In the genomic region with DNA sequence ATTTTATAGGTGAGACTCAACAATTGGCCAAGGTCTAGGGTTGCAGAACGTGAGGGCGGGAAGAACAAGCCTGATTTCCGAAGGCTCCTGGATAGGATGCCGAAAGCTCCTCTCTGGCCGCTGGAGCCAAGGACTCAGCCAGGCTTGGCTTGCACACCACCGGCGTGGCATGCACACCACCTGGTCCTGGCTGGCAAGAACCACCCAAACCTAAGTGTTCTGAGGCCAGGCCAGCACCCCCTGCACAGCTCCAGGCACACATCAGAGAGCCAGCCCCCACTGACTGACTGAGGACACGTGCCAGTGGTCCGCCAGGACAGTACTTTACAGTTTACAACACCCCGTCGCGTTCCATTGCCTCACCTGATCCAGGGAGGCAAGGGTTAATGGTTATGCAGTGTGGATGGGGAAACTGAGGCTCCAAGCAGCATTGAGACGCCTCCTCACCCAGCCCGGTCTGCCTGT, we compare ENCODE assay signal across 9 cellular contexts. TPM values are rescaled to one million over a fixed set of nuclear protein-coding genes. Genes with fewer than 3 reads are reported as not detected.
DNase-seq lines count a peak whose midpoint lies in the region; ATAC-seq and TF ChIP-seq lines count a peak whose summit lies in the region.
"Had no signal": no experiment of that assay in that cellular context is flagged by ENCODE, and none has a peak within 500 bp of the region (broad histone marks: within the 10 kb centered on the region; RNA-seq: fewer than 3 reads in every experiment).

No MANE protein-coding gene starts in this region.

- H2AFZ ChIP-seq in neuronal stem cell (ENCODE audit: low read length): peak overlapping the region; percentile 81

- DNase-seq in AG04450 (ENCODE audit: low read depth, low spot score) (no peak), Peyer's patch (no peak), foreskin fibroblast (no peak), neuronal stem cell (ENCODE audit: low spot score) (no peak), NCI-H1105 treated with DMSO at 0.1 percent for 48 hours (lab: John Stamatoyannopoulos, UW) (no peak)
- DNase-seq in activated CD8-positive, alpha-beta memory T cell treated with anti-CD3 and anti-CD28 coated beads, Interleukin-2, amount 50 U/mL, for 48 hours: no peak
- DNase-seq in NK-92 treated with Interleukin-12 subunit alpha and Interleukin-12 subunit beta, amount 100 ng/mL, for 24 hours (lab: John Stamatoyannopoulos, UW): no peak

- no CpG with 5 or more reads among the region's 14 CpGs for WGBS in neuronal stem cell (ENCODE audit: extremely low coverage in 2 of 2, insufficient read length in 2 of 2, insufficient replicate concordance in 1 of 2), 2 donors

- peak overlapping the region; percentile 50 for H3K4me2 ChIP-seq in neuronal stem cell (ENCODE audit: insufficient read depth, low read length, poor library complexity, severe bottlenecking)

- H3K4me3 ChIP-seq in AG04450 (ENCODE audit: low read depth, low read length): peak overlapping the region; percentile 70
- H3K4me3 ChIP-seq in Peyer's patch: peak overlapping the region; percentile 48 to 63 (median 50)
- H3K4me3 ChIP-seq in foreskin fibroblast (ENCODE audit: low read depth in 1 of 2, low read length in 2 of 2): peak overlapping the region; percentile 41 to 49
- H3K4me3 ChIP-seq in neuronal stem cell (ENCODE audit: low read length in 2 of 2): peak overlapping the region in 1 of 2 donors; percentile 60

- no peak overlapping the region for H2BK15ac ChIP-seq in neuronal stem cell (ENCODE audit: low read length)

- peak overlapping the region; percentile 58 for H2BK5ac ChIP-seq in neuronal stem cell (ENCODE audit: low read length)

- no peak overlapping the region for H4K8ac ChIP-seq in neuronal stem cell (ENCODE audit: low read depth, low read length)

- peak overlapping the region; percentile 63 for H3K18ac ChIP-seq in neuronal stem cell (ENCODE audit: low read length)

- no peak overlapping the region for H2BK120ac ChIP-seq in neuronal stem cell (ENCODE audit: low read depth, low read length)

- no peaks in the 10 kb centered on the region for H3K27me3 ChIP-seq in AG04450 (ENCODE audit: control insufficient read depth, insufficient read depth, low read length)
- no peaks in the 10 kb centered on the region for H3K27me3 ChIP-seq in Peyer's patch
- peaks cover 0 to 28% (median 3%) of the 10 kb centered on the region in 3 experiments for H3K27me3 ChIP-seq in neuronal stem cell (ENCODE audit: control insufficient read depth in 3 of 3, insufficient read depth in 3 of 3, low read depth in 1 of 3, low read length in 3 of 3)

- ATAC-seq in HG03108 (IDR thresholded peaks at IDR 0.05; ENCODE audit: unreplicated experiment): no peak

- TF ChIP-seq CTCF in AG04450 (IDR thresholded peaks at IDR 0.05; ENCODE audit: low read depth, low read length) (no peak), Peyer's patch (IDR thresholded peaks at IDR 0.05) (no peak), foreskin fibroblast (IDR thresholded peaks at IDR 0.05; ENCODE audit: low read depth, low read length) (no peak)

- H3K9ac ChIP-seq in neuronal stem cell (ENCODE audit: low read depth, low read length, poor library complexity): peak overlapping the region; percentile 45

- H4K91ac ChIP-seq in neuronal stem cell (ENCODE audit: low read depth, low read length, poor library complexity): no peak overlapping the region

- no peak overlapping the region for H3K4ac ChIP-seq in neuronal stem cell (ENCODE audit: low read length)

- H3K23ac ChIP-seq in neuronal stem cell (ENCODE audit: low read depth, low read length, poor library complexity): peak overlapping the region; percentile 83

- TF ChIP-seq POLR2A in Peyer's patch (IDR thresholded peaks at IDR 0.05): no peak

- H3K4me1 ChIP-seq in Peyer's patch (peaks cover 0 to 20% (median 3%) of the 10 kb centered on the region in 4 donors), neuronal stem cell (ENCODE audit: control insufficient read depth in 2 of 2, insufficient read depth in 1 of 2, low read depth in 1 of 2, low read length in 2 of 2) (no peaks in the 10 kb centered on the region)

- peak overlapping the region; percentile 3 for H3K14ac ChIP-seq in neuronal stem cell (ENCODE audit: low read length)

- H3K27ac ChIP-seq in AG04450 (ENCODE audit: low read depth, low read length) (peak overlapping the region; percentile 21), Peyer's patch (peak overlapping the region; percentile 45 to 66 (median 60)), neuronal stem cell (replicated peaks; ENCODE audit: low read length) (no peak overlapping the region)
- H3K27ac ChIP-seq: neutrophil had no signal

- no peaks in the 10 kb centered on the region for H3K79me1 ChIP-seq in neuronal stem cell (ENCODE audit: low read depth, low read length)

- no peak overlapping the region for H2BK12ac ChIP-seq in neuronal stem cell (ENCODE audit: low read length)

- H3K36me3 ChIP-seq in Peyer's patch: peaks cover 0 to 15% (median 0%) of the 10 kb centered on the region in 3 donors
- no peaks in the 10 kb centered on the region for H3K36me3 ChIP-seq in neuronal stem cell (replicated peaks in 1 of 2; ENCODE audit: control insufficient read depth in 2 of 2, insufficient read depth in 2 of 2, low read length in 2 of 2)
- H3K36me3 ChIP-seq: neutrophil had no signal

- H2AK5ac ChIP-seq in neuronal stem cell (ENCODE audit: low read depth, low read length): peak overlapping the region; percentile 69

- CTCF ChIA-PET in AG04450 (lab: Charles Lee): interaction anchor here (0.5 to 2.3 kb wide), 11 partner anchors 19 to 112 kb away, joined by 3 to 12 read pairs (median 4); no protein-coding TSS in a partner anchor

- no peaks in the 10 kb centered on the region for H3K9me3 ChIP-seq in AG04450 (ENCODE audit: control insufficient read depth, insufficient read depth, low read length)
- H3K9me3 ChIP-seq in Peyer's patch: no peaks in the 10 kb centered on the region
- no peaks in the 10 kb centered on the region for H3K9me3 ChIP-seq in neuronal stem cell (replicated peaks in 1 of 2; ENCODE audit: control insufficient read depth in 2 of 2, insufficient read depth in 1 of 2, low read depth in 1 of 2, low read length in 2 of 2)
- H3K9me3 ChIP-seq: neutrophil had no signal

- POLR2A ChIA-PET in AG04450 (lab: Yijun Ruan, JAX): interaction anchor here (0.9 to 1.3 kb wide), 2 partner anchors 20 to 91 kb away, joined by 3 read pairs; no protein-coding TSS in a partner anchor

RNA-seq across cellular contexts. Expression of gene TGM2, which starts 0.4 kb away (rescaled TPM):
- polyA plus RNA-seq in AG04450 (2011; rRNA removed): 326 and 398 TPM in 2 replicates
- 277 and 363 TPM in 2 replicates for polyA minus RNA-seq in AG04450 (2011; rRNA and poly(A)+ RNA removed)
- total RNA-seq in Peyer's patch: 100 to 1,000 TPM in 3 of 4 donors, 10 to 100 TPM in 1; 31.4 to 216 (median 145) TPM
- 0.46 TPM for polyA plus RNA-seq in neuronal stem cell (2013, experiment 1 of 2)
- 0.39 TPM for polyA plus RNA-seq in neuronal stem cell (2013, experiment 2 of 2)
